Comparison of ENCODE assay signal across 1 cellular context in the genomic region with DNA sequence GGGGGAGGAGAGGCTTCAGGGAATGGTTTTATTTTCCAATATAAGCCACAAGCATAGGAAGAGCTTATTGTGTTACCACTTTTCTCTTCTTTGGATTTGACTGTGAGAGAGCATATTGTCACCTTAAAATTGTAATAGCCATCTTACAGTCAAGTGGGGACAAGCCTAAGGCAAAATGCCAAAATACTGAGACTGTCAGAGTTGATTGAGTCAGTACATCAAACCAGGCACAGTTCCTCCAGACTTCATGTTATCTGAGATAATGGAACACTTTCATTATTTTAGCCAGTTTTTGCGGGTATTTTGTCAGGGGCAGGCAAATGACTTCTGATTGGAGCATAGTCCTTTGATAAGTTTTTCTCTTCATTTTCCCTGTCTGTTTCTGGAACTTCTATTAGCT.
TF ChIP-seq lines count a peak whose summit lies in the region.

No MANE protein-coding gene starts in this region.

TF ChIP-seq in H1, 55 proteins besides CTCF, POLR2A, EP300 and RAD21 (continued from another document):
- no peak for TF ChIP-seq BCL11A (IDR thresholded peaks at IDR 0.05; ENCODE audit: low read depth in 2 of 2, low read length in 2 of 2)
- no peak for TF ChIP-seq RBBP5 (IDR thresholded peaks at IDR 0.05; ENCODE audit: borderline replicate concordance, low read depth, low read length)
- no peak for TF ChIP-seq GTF2F1 (IDR thresholded peaks at IDR 0.05; ENCODE audit: borderline replicate concordance, low read depth, low read length)
- no peak for TF ChIP-seq MAFK (IDR thresholded peaks at IDR 0.05; ENCODE audit: low read depth, low read length)
- no peak for TF ChIP-seq POLR2AphosphoS5 (IDR thresholded peaks at IDR 0.05; ENCODE audit: low read depth, low read length)
- no peak for TF ChIP-seq CHD1 (IDR thresholded peaks at IDR 0.05; ENCODE audit: low read depth, low read length)
